In the genomic region with DNA sequence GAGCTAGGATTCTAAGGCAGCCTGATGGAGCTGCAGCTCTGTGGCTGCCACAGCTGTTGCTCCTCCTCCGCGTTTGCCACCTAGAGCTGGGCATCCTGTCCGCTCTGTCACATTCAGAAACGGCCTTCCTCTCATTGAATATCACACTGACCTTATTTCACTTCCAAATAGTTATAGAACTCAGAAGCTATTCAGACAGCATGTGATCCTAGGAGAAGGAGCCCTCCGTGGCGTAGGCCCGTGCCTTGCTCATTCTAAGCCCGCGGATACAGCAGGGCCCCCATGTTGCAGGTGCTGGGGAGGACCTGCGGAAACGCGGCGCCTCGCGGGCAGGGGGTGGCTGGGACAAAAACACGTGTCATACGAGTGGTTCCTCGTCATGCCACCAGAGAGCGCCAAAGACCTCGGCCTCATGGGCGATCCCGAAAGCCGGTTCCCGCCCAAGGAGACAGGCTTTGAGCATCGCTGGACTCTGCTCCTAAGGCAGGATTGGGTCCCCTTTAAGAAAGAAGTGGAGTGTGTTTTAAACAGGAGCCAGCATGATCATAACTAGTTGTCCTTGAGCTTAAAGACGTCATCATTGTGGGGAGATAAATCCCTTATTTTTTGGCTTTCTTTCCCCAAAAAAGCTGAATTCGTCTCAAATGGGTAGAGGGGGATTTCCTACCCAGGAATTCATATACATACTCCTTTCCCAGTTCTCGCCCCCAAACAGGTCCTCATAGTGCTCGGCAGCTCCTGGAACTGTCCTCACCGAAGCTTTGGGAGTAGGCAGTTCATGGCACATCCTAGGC, we compare ENCODE assay signal across 8 cellular contexts. TPM values are rescaled to one million over a fixed set of nuclear protein-coding genes. Genes with fewer than 3 reads are reported as not detected.
DNase-seq lines count a peak whose midpoint lies in the region; ATAC-seq lines count a peak whose summit lies in the region.

No MANE protein-coding gene starts in this region.

- H3K27ac ChIP-seq in ACC112 (ENCODE audit: low read depth, low read length) (no peak overlapping the region), caudate nucleus (ENCODE audit: low read depth, low read length) (no peak overlapping the region)

- H3K27me3 ChIP-seq in ACC112 (ENCODE audit: insufficient read depth, low read length): no peaks in the 10 kb centered on the region

- no peaks in the 10 kb centered on the region for H3K36me3 ChIP-seq in ACC112 (ENCODE audit: insufficient read depth, low read length)

- DNase-seq in NCI-H2196 treated with DMSO at 0.1 percent for 48 hours (lab: John Stamatoyannopoulos, UW; ENCODE audit: unreplicated experiment) (peak; percentile 48), caudate nucleus (lab: John Stamatoyannopoulos, UW) (peak in 59 of 61 donors; percentile 4 to 87 (median 61)), left colon (peak; percentile 66 to 85)
- DNase-seq in activated CD4-positive, CD25-positive, alpha-beta regulatory T cell treated with anti-CD3 and anti-CD28 coated beads, Interleukin-2, amount 50 U/mL, for 16 hours (ENCODE audit: low read depth, low spot score): peak; percentile 55
- DNase-seq in stimulated activated CD4-positive, alpha-beta T cell treated with anti-CD3 and anti-CD28 coated beads, Interleukin-4, amount 100 ng/mL, for 1 hour: peak; percentile 82

- peaks cover 4% of the 10 kb centered on the region for H3K4me1 ChIP-seq in ACC112 (ENCODE audit: control insufficient read depth, insufficient read depth, low read length, unreplicated experiment)

- H3K4me3 ChIP-seq in ACC112 (ENCODE audit: low read depth, low read length): peak overlapping the region; percentile 64

- H2AFZ ChIP-seq in ACC112 (ENCODE audit: low read length, unreplicated experiment): peak overlapping the region; percentile 70

- ATAC-seq in GM18861 (IDR thresholded peaks at IDR 0.05; ENCODE audit: unreplicated experiment) (peak; percentile 78), HG03064 (IDR thresholded peaks at IDR 0.05; ENCODE audit: low read depth, unreplicated experiment) (peak; percentile 88), left colon (peak; percentile 97)

- intact Hi-C loops in left colon (cut with DNase I, micrococcal nuclease): loop anchor here in 1 of 2 donors (2.0 to 10.0 kb wide), 2 partner anchors 211 to 687 kb away; no protein-coding TSS in a partner anchor

- H3K79me2 ChIP-seq in ACC112 (ENCODE audit: control insufficient read depth, insufficient read depth, low read length, unreplicated experiment): no peaks in the 10 kb centered on the region

RNA-seq across cellular contexts. Expression of a gene that starts 17.9 kb away (rescaled TPM):
- total RNA-seq in left colon: 1 to 10 TPM; 4.4 to 6.5 TPM
